Comparison of ENCODE assay signal across 25 cellular contexts in genomic region chr19:15286688-15287355, GRCh38. TPM values are rescaled to one million over a fixed set of nuclear protein-coding genes. Genes with fewer than 3 reads are reported as not detected.
DNase-seq lines count a peak whose midpoint lies in the region; ATAC-seq, FAIRE-seq and TF ChIP-seq lines count a peak whose summit lies in the region.
"Had no signal": no experiment of that assay in that cellular context is flagged by ENCODE, and none has a peak within 500 bp of the region (broad histone marks: within the 10 kb centered on the region; RNA-seq: fewer than 3 reads in every experiment).

No MANE protein-coding gene starts in this region.

- WGBS in tibial nerve, 2 donors: 29 to 32% methylated on average over 4 of the region's 4 CpGs

- FAIRE-seq in GM12892 (lab: Jason Lieb, UNC): peak; percentile 46
- FAIRE-seq: frontal cortex, RCC 7860, TTC549 had no signal

- H3K9me3 Mint-ChIP-seq in activated T-helper 17 cell treated with anti-CD3 and anti-CD28 coated beads, Interleukin-2, amount 50 U/mL, for 72 hours: no peaks in the 10 kb centered on the region
- H3K9me3 Mint-ChIP-seq in naive thymus-derived CD4-positive, alpha-beta T cell: no peaks in the 10 kb centered on the region
- H3K9me3 Mint-ChIP-seq: type B pancreatic cell had no signal

- intact Hi-C loops in naive thymus-derived CD4-positive, alpha-beta T cell (cut with micrococcal nuclease): no loop called here

- H3K9me3 ChIP-seq in BLaER1 (no peaks in the 10 kb centered on the region), tibial nerve (no peaks in the 10 kb centered on the region)
- no peaks in the 10 kb centered on the region for H3K9me3 ChIP-seq in naive thymus-derived CD4-positive, alpha-beta T cell (ENCODE audit: control insufficient read depth in 2 of 3, low read length in 3 of 3)
- H3K9me3 ChIP-seq: right atrium auricular region had no signal

- POLR2A ChIA-PET in naive thymus-derived CD4-positive, alpha-beta T cell (lab: Charles Lee): no interaction called here

- peak overlapping the region; percentile 61 for H3K27ac Mint-ChIP-seq in activated T-helper 17 cell treated with anti-CD3 and anti-CD28 coated beads, Interleukin-2, amount 50 U/mL, for 72 hours
- H3K27ac Mint-ChIP-seq in naive thymus-derived CD4-positive, alpha-beta T cell: peak overlapping the region in 8 of 9 donors; percentile 58 to 90 (median 82)

- H3K4me1 ChIP-seq in BLaER1 (peaks cover 100% of the 10 kb centered on the region), tibial nerve (peaks cover 11 to 100% (median 95%) of the 10 kb centered on the region in 4 donors)
- peaks cover 92 to 95% of the 10 kb centered on the region in 2 donors for H3K4me1 ChIP-seq in naive thymus-derived CD4-positive, alpha-beta T cell (ENCODE audit: control insufficient read depth in 2 of 2, insufficient read depth in 2 of 2, low read length in 2 of 2)

- H3K36me3 ChIP-seq in BLaER1 (0 out of 2 replicates have a peak, but pooled peaks cover under 1% of the 10 kb centered on the region), tibial nerve (no peaks in the 10 kb centered on the region)
- H3K36me3 ChIP-seq in naive thymus-derived CD4-positive, alpha-beta T cell (ENCODE audit: control insufficient read depth in 2 of 3, insufficient read depth in 3 of 3, low read length in 3 of 3): no peaks in the 10 kb centered on the region
- H3K36me3 ChIP-seq: brain microvascular endothelial cell, right atrium auricular region had no signal

- H3K36me3 Mint-ChIP-seq in activated T-helper 17 cell treated with anti-CD3 and anti-CD28 coated beads, Interleukin-2, amount 50 U/mL, for 72 hours (ENCODE audit: low read depth): peaks cover 6% of the 10 kb centered on the region
- H3K36me3 Mint-ChIP-seq in naive thymus-derived CD4-positive, alpha-beta T cell: no peaks in the 10 kb centered on the region
- H3K36me3 Mint-ChIP-seq: type B pancreatic cell had no signal

- no peak for TF ChIP-seq CTCF in tibial nerve (IDR thresholded peaks at IDR 0.05)

- H3K9ac ChIP-seq in BLaER1: no peak overlapping the region

- no peaks in the 10 kb centered on the region for H3K27me3 Mint-ChIP-seq in activated T-helper 17 cell treated with anti-CD3 and anti-CD28 coated beads, Interleukin-2, amount 50 U/mL, for 72 hours
- no peaks in the 10 kb centered on the region for H3K27me3 Mint-ChIP-seq in naive thymus-derived CD4-positive, alpha-beta T cell
- H3K27me3 Mint-ChIP-seq: type B pancreatic cell had no signal

- DNase-seq in GM12892 (ENCODE audit: insufficient read length) (no peak), medulla oblongata (ENCODE audit: extremely low spot score) (no peak), LoVo (ENCODE audit: low spot score) (no peak), tibial nerve (ENCODE audit: low spot score in 2 of 2) (no peak)
- no peak for DNase-seq in naive thymus-derived CD4-positive, alpha-beta T cell
- DNase-seq in activated CD4-positive, CD25-positive, alpha-beta regulatory T cell (lab: John Stamatoyannopoulos, UW): no peak
- DNase-seq: activated CD4-positive, alpha-beta T cell treated with anti-CD3 and anti-CD28 coated beads, Interleukin-2, amount 50 U/mL, for 1 hour; activated naive CD4-positive, alpha-beta T cell treated with anti-CD3 and anti-CD28 coated beads, Interleukin-2, amount 50 U/mL, for 16 hours; activated T-cell treated with anti-CD3 and anti-CD28 coated beads for 4 hours; brain microvascular endothelial cell; erythroblast; KBM-7; left colon; NCI-H1105 treated with DMSO at 0.1 percent for 48 hours; nucleus accumbens; stimulated activated naive CD4-positive, alpha-beta T cell had no signal

- H3K4me2 ChIP-seq in BLaER1: peak overlapping the region; percentile 86

- CTCF ChIA-PET in naive thymus-derived CD4-positive, alpha-beta T cell (lab: Charles Lee): no interaction called here

- no peak overlapping the region for H3K4me3 ChIP-seq in BLaER1
- no peak overlapping the region for H3K4me3 ChIP-seq in naive thymus-derived CD4-positive, alpha-beta T cell (ENCODE audit: low read length)
- no peak overlapping the region for H3K4me3 ChIP-seq in tibial nerve
- H3K4me3 ChIP-seq: right atrium auricular region had no signal

- no peak for TF ChIP-seq EP300 in tibial nerve (IDR thresholded peaks at IDR 0.05)

- no peak for TF ChIP-seq POLR2A in GM12892 (IDR thresholded peaks at IDR 0.05; ENCODE audit: low read depth, low read length)
- TF ChIP-seq POLR2A in tibial nerve (IDR thresholded peaks at IDR 0.05): no peak

- peaks cover 75% of the 10 kb centered on the region for H3K4me1 Mint-ChIP-seq in activated T-helper 17 cell treated with anti-CD3 and anti-CD28 coated beads, Interleukin-2, amount 50 U/mL, for 72 hours
- H3K4me1 Mint-ChIP-seq in naive thymus-derived CD4-positive, alpha-beta T cell: peaks cover 84 to 100% (median 98%) of the 10 kb centered on the region in 7 donors

- peak overlapping the region; percentile 80 for H3K4me3 Mint-ChIP-seq in activated T-helper 17 cell treated with anti-CD3 and anti-CD28 coated beads, Interleukin-2, amount 50 U/mL, for 72 hours
- peak overlapping the region in 9 of 10 donors; percentile 20 to 82 (median 55) for H3K4me3 Mint-ChIP-seq in naive thymus-derived CD4-positive, alpha-beta T cell
- H3K4me3 Mint-ChIP-seq: type B pancreatic cell had no signal

- ATAC-seq in activated T-helper 17 cell treated with anti-CD3 and anti-CD28 coated beads, Interleukin-2, amount 50 U/mL, for 72 hours (replicated peaks): no peak
- ATAC-seq in naive thymus-derived CD4-positive, alpha-beta T cell: no peak
- ATAC-seq: HCT116 had no signal

- H3K27me3 ChIP-seq in BLaER1 (no peaks in the 10 kb centered on the region), tibial nerve (no peaks in the 10 kb centered on the region)
- no peaks in the 10 kb centered on the region for H3K27me3 ChIP-seq in naive thymus-derived CD4-positive, alpha-beta T cell (ENCODE audit: control insufficient read depth in 2 of 2, insufficient read depth in 2 of 2, low read length in 2 of 2)
- H3K27me3 ChIP-seq: brain microvascular endothelial cell, right atrium auricular region had no signal

- H3K27ac ChIP-seq in BLaER1 (no peak overlapping the region), tibial nerve (peak overlapping the region in 1 of 4 donors; percentile 70)
- H3K27ac ChIP-seq in naive thymus-derived CD4-positive, alpha-beta T cell (ENCODE audit: low read depth, low read length): peak overlapping the region; percentile 54
- H3K27ac ChIP-seq: brain microvascular endothelial cell, right atrium auricular region had no signal

- H4K20me1 ChIP-seq in BLaER1: peaks cover 100% of the 10 kb centered on the region

RNA-seq across cellular contexts. Expression of gene BRD4, which starts 45.5 kb away (rescaled TPM):
- 20.4 TPM for polyA plus RNA-seq in GM12892 (2012; ENCODE audit: missing spikeins)
- 10 to 100 TPM; 90.4 to 96.7 TPM for total RNA-seq in activated T-helper 17 cell treated with anti-CD3 and anti-CD28 coated beads, Interleukin-2, amount 50 U/mL, for 72 hours
- total RNA-seq in naive thymus-derived CD4-positive, alpha-beta T cell: 100 to 1,000 TPM; 104 to 168 (median 128) TPM
- polyA plus RNA-seq in naive thymus-derived CD4-positive, alpha-beta T cell: 10 to 100 TPM; 10.5 to 19.8 TPM
- total RNA-seq in tibial nerve: 10 to 100 TPM; 34.7 to 69.6 (median 36.0) TPM

RNA-seq across cellular contexts. Expression of gene EPHX3, which starts 54.6 kb away (rescaled TPM):
- not detected for polyA plus RNA-seq in GM12892 (2012; ENCODE audit: missing spikeins)
- total RNA-seq in activated T-helper 17 cell treated with anti-CD3 and anti-CD28 coated beads, Interleukin-2, amount 50 U/mL, for 72 hours: under 1 TPM in 1 of 2 donors, not detected in 1; 0.24 TPM
- total RNA-seq in naive thymus-derived CD4-positive, alpha-beta T cell: under 1 TPM in 2 of 5 experiments, not detected in 3; 0.32 to 0.42 TPM
- not detected for polyA plus RNA-seq in naive thymus-derived CD4-positive, alpha-beta T cell
- total RNA-seq in tibial nerve: under 1 TPM in 1 of 4 donors, not detected in 3; 0.20 TPM
- total RNA-seq: dermis microvascular lymphatic vessel endothelial cell had no signal
